Comparison of ENCODE assay signal across 8 cellular contexts in genomic region chr7:35694161-35694783, GRCh38. TPM values are rescaled to one million over a fixed set of nuclear protein-coding genes. Genes with fewer than 3 reads are reported as not detected.
A peak's percentile ranks its signal among the peaks of the same experiment; 100 is the strongest.
DNase-seq lines count a peak whose midpoint lies in the region; ATAC-seq and TF ChIP-seq lines count a peak whose summit lies in the region.

No MANE protein-coding gene starts in this region.

- peaks cover 8% of the 10 kb centered on the region; the same call in 1 of the 2 replicates for H3K79me2 ChIP-seq in KMS-11 (ENCODE audit: insufficient read depth, low read depth)

- no peaks in the 10 kb centered on the region for H3K27me3 ChIP-seq in KMS-11 (ENCODE audit: insufficient read depth, low read depth)
- H3K27me3 ChIP-seq in heart left ventricle = no peaks in the 10 kb centered on the region
- no peaks in the 10 kb centered on the region for H3K27me3 ChIP-seq in gastrocnemius medialis

- H3K4me1 ChIP-seq in KMS-11 (ENCODE audit: low read depth, poor library complexity, severe bottlenecking) (peaks cover 41% of the 10 kb centered on the region), heart left ventricle (peaks cover 2 to 61% (median 51%) of the 10 kb centered on the region in 12 donors), gastrocnemius medialis (peaks cover 52 to 53% of the 10 kb centered on the region in 2 donors)

- peak overlapping the region; percentile 71 for H3K27ac Mint-ChIP-seq in activated T-helper 2 cell treated with anti-CD3 and anti-CD28 coated beads, Interferon-gamma antibody, Interleukin-2, Interleukin-4, amounts not matched to agents 10 μg/mL and 5 μg/mL and 100 μg/mL, durations not matched to agents 14 hours and 24 hours and 36 hours

- intact Hi-C loops in activated T-helper 2 cell treated with anti-CD3 and anti-CD28 coated beads, Interferon-gamma antibody, Interleukin-2, Interleukin-4, amounts not matched to agents 10 μg/mL and 5 μg/mL and 100 μg/mL, durations not matched to agents 14 hours and 24 hours and 36 hours (cut with micrococcal nuclease) = loop anchor here (5.0 kb wide), 2 partner anchors 123 to 213 kb away; no protein-coding TSS in a partner anchor
- intact Hi-C loops in heart left ventricle (cut with DNase I) (loop anchor here in 1 of 10 donors (10.0 kb wide), 2 partner anchors 49 to 611 kb away; no protein-coding TSS in a partner anchor), gastrocnemius medialis (cut with DNase I; ENCODE audit: low total_unique reads) (loop anchor here (5.0 to 10.0 kb wide), 3 partner anchors 47 to 659 kb away; partner anchors contain the start of gene DPY19L1)

- peak overlapping the region; percentile 91 for H3K9ac ChIP-seq in KMS-11

- DNase-seq in GM03348 (ENCODE audit: low spot score) = peak; percentile 52
- DNase-seq in activated T-helper 2 cell treated with anti-CD3 and anti-CD28 coated beads, Interferon-gamma antibody, Interleukin-2, Interleukin-4, amounts not matched to agents 10 μg/mL and 5 μg/mL and 100 μg/mL, durations not matched to agents 14 hours and 24 hours and 36 hours (ENCODE audit: low spot score) = no peak
- DNase-seq in heart left ventricle = peak in 2 of 5 donors; percentile 30 to 31
- DNase-seq in gastrocnemius medialis = no peak
- no peak for DNase-seq in COLO829 (ENCODE audit: low spot score)
- no peak for DNase-seq in stimulated activated naive CD4-positive, alpha-beta T cell treated with Interleukin-2 at 50 U/mL for 16 hours (lab: John Stamatoyannopoulos, UW)

- H3K4me2 ChIP-seq in KMS-11 = peak overlapping the region; percentile 61

- H3K4me1 Mint-ChIP-seq in activated T-helper 2 cell treated with anti-CD3 and anti-CD28 coated beads, Interferon-gamma antibody, Interleukin-2, Interleukin-4, amounts not matched to agents 10 μg/mL and 5 μg/mL and 100 μg/mL, durations not matched to agents 14 hours and 24 hours and 36 hours (ENCODE audit: low read depth) = peaks cover 57% of the 10 kb centered on the region

- no peaks in the 10 kb centered on the region for H4K20me1 ChIP-seq in KMS-11 (ENCODE audit: insufficient read depth)

- TF ChIP-seq CTCF in KMS-11 (conservative IDR thresholded peaks at IDR 0.05; ENCODE audit: low read depth, low read length) = no peak
- TF ChIP-seq CTCF in heart left ventricle (IDR thresholded peaks at IDR 0.05) = no peak
- TF ChIP-seq CTCF in gastrocnemius medialis (IDR thresholded peaks at IDR 0.05 in 4 of 5, conservative IDR thresholded peaks at IDR 0.05 in 1 of 5) = no peak

- H3K4me3 ChIP-seq in KMS-11 (IDR thresholded peaks at IDR 0.05; ENCODE audit: insufficient read depth, low read depth, low read length) (no peak overlapping the region), heart left ventricle (peak overlapping the region; percentile 79 to 98 (median 88)), gastrocnemius medialis (peak overlapping the region; percentile 68 to 97 (median 89))

- H3K9me3 Mint-ChIP-seq in activated T-helper 2 cell treated with anti-CD3 and anti-CD28 coated beads, Interferon-gamma antibody, Interleukin-2, Interleukin-4, amounts not matched to agents 10 μg/mL and 5 μg/mL and 100 μg/mL, durations not matched to agents 14 hours and 24 hours and 36 hours = no peaks in the 10 kb centered on the region

- TF ChIP-seq POLR2A in heart left ventricle (IDR thresholded peaks at IDR 0.05) (no peak), gastrocnemius medialis (IDR thresholded peaks at IDR 0.05) (no peak)

- peak overlapping the region; percentile 90 for H2AFZ ChIP-seq in KMS-11 (ENCODE audit: low read depth)

- 0% methylated on average over 35 to 41 of the region's 41 CpGs for WGBS in heart left ventricle, 4 donors

- H3K9me3 ChIP-seq in heart left ventricle (no peaks in the 10 kb centered on the region), gastrocnemius medialis (no peaks in the 10 kb centered on the region)

- H3K27me3 Mint-ChIP-seq in activated T-helper 2 cell treated with anti-CD3 and anti-CD28 coated beads, Interferon-gamma antibody, Interleukin-2, Interleukin-4, amounts not matched to agents 10 μg/mL and 5 μg/mL and 100 μg/mL, durations not matched to agents 14 hours and 24 hours and 36 hours (ENCODE audit: low read depth) = no peaks in the 10 kb centered on the region

- peak overlapping the region; percentile 71 for H3K27ac ChIP-seq in KMS-11
- peak overlapping the region; percentile 86 to 98 (median 98) for H3K27ac ChIP-seq in heart left ventricle
- peak overlapping the region; percentile 92 to 98 (median 96) for H3K27ac ChIP-seq in gastrocnemius medialis

- in situ Hi-C loops in gastrocnemius medialis (cut with MboI; ENCODE audit: low sequenced_read_pairs in 4 of 4) = loop anchor here in 1 of 4 donors (25.0 kb wide), 1 partner anchor 657 kb away; the partner anchor contains the start of gene DPY19L1

- peak; percentile 12 for ATAC-seq in GM21723 (IDR thresholded peaks at IDR 0.05; ENCODE audit: unreplicated experiment)
- ATAC-seq in heart left ventricle = peak; percentile 0 to 44 (median 27)
- ATAC-seq in gastrocnemius medialis = peak; percentile 37

- peaks cover 27% of the 10 kb centered on the region for H3K36me3 Mint-ChIP-seq in activated T-helper 2 cell treated with anti-CD3 and anti-CD28 coated beads, Interferon-gamma antibody, Interleukin-2, Interleukin-4, amounts not matched to agents 10 μg/mL and 5 μg/mL and 100 μg/mL, durations not matched to agents 14 hours and 24 hours and 36 hours (ENCODE audit: low read depth)

- H3K4me3 Mint-ChIP-seq in activated T-helper 2 cell treated with anti-CD3 and anti-CD28 coated beads, Interferon-gamma antibody, Interleukin-2, Interleukin-4, amounts not matched to agents 10 μg/mL and 5 μg/mL and 100 μg/mL, durations not matched to agents 14 hours and 24 hours and 36 hours (ENCODE audit: low read depth) = peak overlapping the region; percentile 91

- no peaks in the 10 kb centered on the region for H3K36me3 ChIP-seq in KMS-11 (ENCODE audit: insufficient read depth)
- H3K36me3 ChIP-seq in heart left ventricle = peaks cover 0 to 11% (median 0%) of the 10 kb centered on the region in 9 donors
- H3K36me3 ChIP-seq in gastrocnemius medialis = no peaks in the 10 kb centered on the region

RNA-seq across cellular contexts. Expression of gene HERPUD2, which starts 0.7 kb away (rescaled TPM):
- total RNA-seq in activated T-helper 2 cell treated with anti-CD3 and anti-CD28 coated beads, Interferon-gamma antibody, Interleukin-2, Interleukin-4, amounts not matched to agents 10 μg/mL and 5 μg/mL and 100 μg/mL, durations not matched to agents 14 hours and 24 hours and 36 hours = 24.9 and 25.8 TPM in 2 replicates
- 10 to 100 TPM; 10.3 to 26.3 (median 17.1) TPM for total RNA-seq in heart left ventricle
- 1 to 10 TPM; 6.4 to 9.8 TPM for polyA plus RNA-seq in heart left ventricle
- total RNA-seq in gastrocnemius medialis = 10 to 100 TPM; 12.2 to 27.8 (median 24.7) TPM
